ENCODE assay signal across 20 cellular contexts in genomic region chr14:64731141-64731581, GRCh38. TPM values are rescaled to one million over a fixed set of nuclear protein-coding genes. Genes with fewer than 3 reads are reported as not detected.
DNase-seq lines count a peak whose midpoint lies in the region; ATAC-seq, FAIRE-seq and TF ChIP-seq lines count a peak whose summit lies in the region.
"Had no signal": no experiment of that assay in that cellular context is flagged by ENCODE, and none has a peak within 500 bp of the region (broad histone marks: within the 10 kb centered on the region; RNA-seq: fewer than 3 reads in every experiment).

No MANE protein-coding gene starts in this region.

- no peaks in the 10 kb centered on the region for H3K27me3 Mint-ChIP-seq in T-helper 17 cell
- H3K27me3 Mint-ChIP-seq: CD8-positive, alpha-beta memory T cell had no signal

- FAIRE-seq in kidney (lab: Jason Lieb, UNC), result no peak
- FAIRE-seq: D721Med, GM12891, GM18507 had no signal

- TF ChIP-seq CTCF in heart right ventricle (IDR thresholded peaks at IDR 0.05) (no peak), kidney (IDR thresholded peaks at IDR 0.05; ENCODE audit: borderline replicate concordance, extremely low read depth, insufficient read depth) (no peak), upper lobe of right lung (IDR thresholded peaks at IDR 0.05) (no peak), GM20000 (IDR thresholded peaks at IDR 0.05; ENCODE audit: extremely low read depth, missing control alignments) (no peak)

- H3K4me1 Mint-ChIP-seq in T-helper 17 cell, result peaks cover 63% of the 10 kb centered on the region

- no peaks in the 10 kb centered on the region for H3K9me3 ChIP-seq in heart right ventricle
- no peaks in the 10 kb centered on the region for H3K9me3 ChIP-seq in T-helper 17 cell (ENCODE audit: control insufficient read depth, low read length, poor library complexity, severe bottlenecking)
- H3K9me3 ChIP-seq in kidney (ENCODE audit: control insufficient read depth in 1 of 2, low read length in 2 of 2), result no peaks in the 10 kb centered on the region
- H3K9me3 ChIP-seq in upper lobe of right lung, result no peaks in the 10 kb centered on the region
- H3K9me3 ChIP-seq: BLaER1 treated with 17β-estradiol and CSF1 and Interleukin-3, amounts not matched to agents 10 nM and 100 nM; Peyer's patch had no signal

- H3K9ac ChIP-seq in kidney (ENCODE audit: low read length in 2 of 2), result no peak overlapping the region
- H3K9ac ChIP-seq: BLaER1 treated with 17β-estradiol and CSF1 and Interleukin-3, amounts not matched to agents 10 nM and 100 nM had no signal

- no peak overlapping the region for H3K27ac ChIP-seq in heart right ventricle
- no peak overlapping the region for H3K27ac ChIP-seq in kidney (ENCODE audit: low read depth in 2 of 2, low read length in 2 of 2)
- H3K27ac ChIP-seq in upper lobe of right lung, result no peak overlapping the region
- H3K27ac ChIP-seq: BLaER1 treated with 17β-estradiol and CSF1 and Interleukin-3, amounts not matched to agents 10 nM and 100 nM; Peyer's patch had no signal

- peak overlapping the region; percentile 96 for H3K27ac Mint-ChIP-seq in T-helper 17 cell
- H3K27ac Mint-ChIP-seq: HFFc6 had no signal

- DNase-seq in left cardiac atrium (peak; percentile 6), heart right ventricle (no peak), T-helper 17 cell (no peak), kidney (peak; percentile 59), upper lobe of right lung (peak; percentile 53), NCI-H1436 treated with DMSO at 0.1 percent for 48 hours (lab: John Stamatoyannopoulos, UW) (no peak), GM20000 (ENCODE audit: low spot score) (no peak)
- DNase-seq: CD8-positive, alpha-beta memory T cell; HFFc6; KG1; NCI-H1105 treated with DMSO at 0.1 percent for 48 hours; NCI-H1694 treated with DMSO at 0.1 percent for 48 hours; NCI-H748 treated with DMSO at 0.1 percent for 48 hours; NK-92 treated with Interleukin-12 subunit alpha and Interleukin-12 subunit beta, amount 100 ng/mL, for 24 hours; SHP77 had no signal

- H3K27me3 ChIP-seq in heart right ventricle, result no peaks in the 10 kb centered on the region
- H3K27me3 ChIP-seq in upper lobe of right lung, result no peaks in the 10 kb centered on the region
- H3K27me3 ChIP-seq: BLaER1 treated with 17β-estradiol and CSF1 and Interleukin-3, amounts not matched to agents 10 nM and 100 nM; Peyer's patch had no signal

- H3K4me1 ChIP-seq in heart right ventricle, result peaks cover under 1 to 37% (median 16%) of the 10 kb centered on the region in 9 donors
- peaks cover 7 to 12% of the 10 kb centered on the region in 2 donors for H3K4me1 ChIP-seq in kidney (ENCODE audit: control insufficient read depth in 1 of 2, insufficient read depth in 1 of 2, low read depth in 1 of 2, low read length in 2 of 2)
- H3K4me1 ChIP-seq in upper lobe of right lung, result no peaks in the 10 kb centered on the region

- ATAC-seq in left cardiac atrium (no peak), heart right ventricle (no peak), T-helper 17 cell (no peak), upper lobe of right lung (no peak)

- peaks cover 7% of the 10 kb centered on the region for H3K36me3 Mint-ChIP-seq in T-helper 17 cell (ENCODE audit: low read depth)

- intact Hi-C loops in left cardiac atrium (cut with DNase I), result no loop called here
- intact Hi-C loops in heart right ventricle (cut with DNase I), result no loop called here
- intact Hi-C loops in kidney (cut with DNase I), result no loop called here
- intact Hi-C loops in upper lobe of right lung (cut with DNase I), result no loop called here

- peaks cover 0 to 73% (median 30%) of the 10 kb centered on the region in 9 donors for H3K36me3 ChIP-seq in heart right ventricle
- peaks cover 35 to 49% of the 10 kb centered on the region in 2 donors for H3K36me3 ChIP-seq in kidney (ENCODE audit: control insufficient read depth in 1 of 2, insufficient read depth in 2 of 2, low read length in 2 of 2)
- peaks cover 40% of the 10 kb centered on the region for H3K36me3 ChIP-seq in upper lobe of right lung

- H3K4me3 Mint-ChIP-seq in T-helper 17 cell, result no peak overlapping the region
- H3K4me3 Mint-ChIP-seq: HFFc6 had no signal

- 96 to 99% methylated on average over 14 to 15 of the region's 15 CpGs for WGBS in heart right ventricle, 2 donors

- no peak overlapping the region for H3K4me3 ChIP-seq in heart right ventricle
- no peak overlapping the region for H3K4me3 ChIP-seq in kidney (ENCODE audit: low read length in 2 of 2)
- no peak overlapping the region for H3K4me3 ChIP-seq in upper lobe of right lung
- H3K4me3 ChIP-seq: BLaER1 treated with 17β-estradiol and CSF1 and Interleukin-3, amounts not matched to agents 10 nM and 100 nM; Peyer's patch had no signal

RNA-seq across cellular contexts. Expression of gene PLEKHG3, which starts 26.9 kb away (rescaled TPM):
- total RNA-seq in left cardiac atrium (10 to 100 TPM; 29.4 to 37.7 TPM), heart right ventricle (10 to 100 TPM; 11.2 to 25.5 (median 16.2) TPM), T-helper 17 cell (10 to 100 TPM; 61.4 to 65.5 TPM), kidney (127 TPM), upper lobe of right lung (34.5 TPM)
- polyA plus RNA-seq in heart right ventricle (1 to 10 TPM; 5.0 to 9.4 TPM), kidney (ENCODE audit: insufficient read depth, low read depth, low replicate concordance) (51.9 TPM)

Comparison
In these comparisons a context has a peak if more than half of its experiments do, and no peak if none do; other contexts are left out.
1. DNase-seq: peak in left cardiac atrium (single experiment), kidney (single experiment) and upper lobe of right lung (single experiment); none in heart right ventricle (0 of 2), T-helper 17 cell (0 of 3), NCI-H1436 treated with DMSO at 0.1 percent for 48 hours (single experiment) and GM20000 (single experiment).